17 cellular contexts compared by ENCODE assay signal in genomic region chr3:195512798-195513345, GRCh38.
"Had no signal": no experiment of that assay in that cellular context is flagged by ENCODE, and none has a peak within 500 bp of the region (broad histone marks: within the 10 kb centered on the region; RNA-seq: fewer than 3 reads in every experiment).

No MANE protein-coding gene starts in this region.

- H3K27ac ChIP-seq: coronary artery, psoas muscle, testis, uterus had no signal

- ATAC-seq: activated T-cell treated with anti-CD3 and anti-CD28 coated beads, Interleukin-2, amount 50 U/mL, for 72 hours; left colon; psoas muscle; sciatic nerve had no signal

- DNase-seq: activated CD4-positive, alpha-beta T cell treated with anti-CD3 and anti-CD28 coated beads, Interleukin-2, amount 50 U/mL, for 4 hours; activated CD4-positive, CD25-positive, alpha-beta regulatory T cell treated with anti-CD3 and anti-CD28 coated beads, Interleukin-2, amount 50 U/mL, for 72 hours; activated gamma-delta T cell treated with Interleukin-2 at 50 U/mL for 16 hours; activated T-cell treated with anti-CD3 and anti-CD28 coated beads, Interleukin-2, amount 50 U/mL, for 72 hours; caudate nucleus; effector CD8-positive, alpha-beta T cell; left colon; nephron progenitor cell; psoas muscle; stimulated activated CD4-positive, alpha-beta T cell treated with anti-CD3 and anti-CD28 coated beads, Interleukin-12 subunit alpha, Interleukin-12 subunit beta, amount 100 ng/mL, for 4 hours; T-helper 9 cell; testis; uterus had no signal

- H3K4me3 Mint-ChIP-seq: activated T-cell treated with anti-CD3 and anti-CD28 coated beads, Interleukin-2, amount 50 U/mL, for 72 hours; nephron progenitor cell; stimulated activated naive CD8-positive, alpha-beta T cell treated with anti-CD3 and anti-CD28 coated beads, Interleukin-15, Interleukin-2, amounts not matched to agents 100 ng/mL and 50 ng/mL, for 24 hours had no signal

- H3K27me3 ChIP-seq: testis, uterus had no signal

- H3K36me3 ChIP-seq: uterus had no signal

- H3K4me1 ChIP-seq: psoas muscle, testis, uterus had no signal

- H3K9me3 ChIP-seq: psoas muscle, testis, uterus had no signal

- H3K9me3 Mint-ChIP-seq: activated T-cell treated with anti-CD3 and anti-CD28 coated beads, Interleukin-2, amount 50 U/mL, for 72 hours; nephron progenitor cell; stimulated activated naive CD8-positive, alpha-beta T cell treated with anti-CD3 and anti-CD28 coated beads, Interleukin-15, Interleukin-2, amounts not matched to agents 100 ng/mL and 50 ng/mL, for 24 hours had no signal

- H3K27me3 Mint-ChIP-seq: stimulated activated naive CD8-positive, alpha-beta T cell treated with anti-CD3 and anti-CD28 coated beads, Interleukin-15, Interleukin-2, amounts not matched to agents 100 ng/mL and 50 ng/mL, for 24 hours had no signal

- H3K4me3 ChIP-seq: coronary artery, lung, psoas muscle, testis, uterus had no signal
